Comparison of ENCODE assay signal across 2 cellular contexts in the genomic region with DNA sequence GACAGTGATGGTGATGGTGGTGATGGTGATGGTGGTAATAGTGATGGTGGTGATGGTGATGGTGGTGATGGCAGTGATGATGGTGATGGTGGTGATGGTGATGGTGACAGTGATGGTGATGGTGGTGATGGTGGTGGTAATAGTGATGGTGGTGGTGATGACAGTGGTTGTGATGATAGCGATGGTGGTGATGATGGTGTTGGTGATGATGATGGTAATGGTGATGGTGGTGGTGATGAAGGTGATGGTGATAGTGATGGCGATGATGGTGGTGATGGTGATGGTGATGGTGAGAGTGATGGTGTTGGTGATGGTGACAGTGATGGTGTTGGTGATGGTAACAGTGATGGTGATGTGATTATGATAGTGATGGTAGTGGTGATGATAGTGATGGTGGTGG.
TF ChIP-seq lines count a peak whose summit lies in the region.

No MANE protein-coding gene starts in this region.

TF ChIP-seq in HEK293, 187 proteins besides CTCF, POLR2A, EP300 and RAD21:
- peak; percentile 75 for TF ChIP-seq ZNF513 (tag by site-specific recombination; IDR thresholded peaks at IDR 0.05)
- TF ChIP-seq KLF16 (tag by site-specific recombination; IDR thresholded peaks at IDR 0.05): no peak
- no peak for TF ChIP-seq ZNF274 (IDR thresholded peaks at IDR 0.05; ENCODE audit: low read length)
- 0 out of 2 replicates have a peak, but pooled peaks have one; percentile 4 for TF ChIP-seq ZNF274 (tag by site-specific recombination; IDR thresholded peaks at IDR 0.05; ENCODE audit: borderline replicate concordance)
- TF ChIP-seq ZNF37A (tag by site-specific recombination; IDR thresholded peaks at IDR 0.05): no peak
- TF ChIP-seq ZNF473 (tag by site-specific recombination; IDR thresholded peaks at IDR 0.05): no peak
- TF ChIP-seq, protein P1, sequence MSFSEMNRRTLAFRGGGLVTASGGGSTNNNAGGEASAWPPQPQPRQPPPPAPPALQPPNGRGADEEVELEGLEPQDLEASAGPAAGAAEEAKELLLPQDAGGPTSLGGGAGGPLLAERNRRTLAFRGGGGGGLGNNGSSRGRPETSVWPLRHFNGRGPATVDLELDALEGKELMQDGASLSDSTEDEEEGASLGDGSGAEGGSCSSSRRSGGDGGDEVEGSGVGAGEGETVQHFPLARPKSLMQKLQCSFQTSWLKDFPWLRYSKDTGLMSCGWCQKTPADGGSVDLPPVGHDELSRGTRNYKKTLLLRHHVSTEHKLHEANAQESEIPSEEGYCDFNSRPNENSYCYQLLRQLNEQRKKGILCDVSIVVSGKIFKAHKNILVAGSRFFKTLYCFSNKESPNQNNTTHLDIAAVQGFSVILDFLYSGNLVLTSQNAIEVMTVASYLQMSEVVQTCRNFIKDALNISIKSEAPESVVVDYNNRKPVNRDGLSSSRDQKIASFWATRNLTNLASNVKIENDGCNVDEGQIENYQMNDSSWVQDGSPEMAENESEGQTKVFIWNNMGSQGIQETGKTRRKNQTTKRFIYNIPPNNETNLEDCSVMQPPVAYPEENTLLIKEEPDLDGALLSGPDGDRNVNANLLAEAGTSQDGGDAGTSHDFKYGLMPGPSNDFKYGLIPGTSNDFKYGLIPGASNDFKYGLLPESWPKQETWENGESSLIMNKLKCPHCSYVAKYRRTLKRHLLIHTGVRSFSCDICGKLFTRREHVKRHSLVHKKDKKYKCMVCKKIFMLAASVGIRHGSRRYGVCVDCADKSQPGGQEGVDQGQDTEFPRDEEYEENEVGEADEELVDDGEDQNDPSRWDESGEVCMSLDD (tag by site-specific recombination; IDR thresholded peaks at IDR 0.05): no peak
- TF ChIP-seq ZNF16 (tag by site-specific recombination; IDR thresholded peaks at IDR 0.05; ENCODE audit: low read depth): no peak

TF ChIP-seq in GM12878, 131 proteins besides CTCF, POLR2A, EP300 and RAD21 (continued from another document):
- TF ChIP-seq NKRF (conservative IDR thresholded peaks at IDR 0.05) (no peak), ZNF384 (IDR thresholded peaks at IDR 0.05; ENCODE audit: borderline replicate concordance, low read depth, low read length) (no peak), NR2C2 (IDR thresholded peaks at IDR 0.05; ENCODE audit: borderline replicate concordance, control insufficient read depth, insufficient read length, low read depth) (no peak), ZNF622 (IDR thresholded peaks at IDR 0.05) (no peak), ZNF24 (IDR thresholded peaks at IDR 0.05) (no peak), MXI1 (IDR thresholded peaks at IDR 0.05; ENCODE audit: low read depth, low read length) (no peak), TCF12 (IDR thresholded peaks at IDR 0.05; ENCODE audit: low read depth, low read length) (no peak), BACH1 (IDR thresholded peaks at IDR 0.05; ENCODE audit: borderline replicate concordance) (no peak), SUPT20H (IDR thresholded peaks at IDR 0.05; ENCODE audit: borderline replicate concordance, control insufficient read depth, low read depth, low read length) (no peak), MTA3 (IDR thresholded peaks at IDR 0.05; ENCODE audit: borderline replicate concordance, low read length) (no peak), IKZF1 (conservative IDR thresholded peaks at IDR 0.05) (no peak), HDAC2 (IDR thresholded peaks at IDR 0.05) (no peak)
- TF ChIP-seq, protein P2, sequence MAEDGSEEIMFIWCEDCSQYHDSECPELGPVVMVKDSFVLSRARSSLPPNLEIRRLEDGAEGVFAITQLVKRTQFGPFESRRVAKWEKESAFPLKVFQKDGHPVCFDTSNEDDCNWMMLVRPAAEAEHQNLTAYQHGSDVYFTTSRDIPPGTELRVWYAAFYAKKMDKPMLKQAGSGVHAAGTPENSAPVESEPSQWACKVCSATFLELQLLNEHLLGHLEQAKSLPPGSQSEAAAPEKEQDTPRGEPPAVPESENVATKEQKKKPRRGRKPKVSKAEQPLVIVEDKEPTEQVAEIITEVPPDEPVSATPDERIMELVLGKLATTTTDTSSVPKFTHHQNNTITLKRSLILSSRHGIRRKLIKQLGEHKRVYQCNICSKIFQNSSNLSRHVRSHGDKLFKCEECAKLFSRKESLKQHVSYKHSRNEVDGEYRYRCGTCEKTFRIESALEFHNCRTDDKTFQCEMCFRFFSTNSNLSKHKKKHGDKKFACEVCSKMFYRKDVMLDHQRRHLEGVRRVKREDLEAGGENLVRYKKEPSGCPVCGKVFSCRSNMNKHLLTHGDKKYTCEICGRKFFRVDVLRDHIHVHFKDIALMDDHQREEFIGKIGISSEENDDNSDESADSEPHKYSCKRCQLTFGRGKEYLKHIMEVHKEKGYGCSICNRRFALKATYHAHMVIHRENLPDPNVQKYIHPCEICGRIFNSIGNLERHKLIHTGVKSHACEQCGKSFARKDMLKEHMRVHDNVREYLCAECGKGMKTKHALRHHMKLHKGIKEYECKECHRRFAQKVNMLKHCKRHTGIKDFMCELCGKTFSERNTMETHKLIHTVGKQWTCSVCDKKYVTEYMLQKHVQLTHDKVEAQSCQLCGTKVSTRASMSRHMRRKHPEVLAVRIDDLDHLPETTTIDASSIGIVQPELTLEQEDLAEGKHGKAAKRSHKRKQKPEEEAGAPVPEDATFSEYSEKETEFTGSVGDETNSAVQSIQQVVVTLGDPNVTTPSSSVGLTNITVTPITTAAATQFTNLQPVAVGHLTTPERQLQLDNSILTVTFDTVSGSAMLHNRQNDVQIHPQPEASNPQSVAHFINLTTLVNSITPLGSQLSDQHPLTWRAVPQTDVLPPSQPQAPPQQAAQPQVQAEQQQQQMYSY (CRISPR knock-in tag; IDR thresholded peaks at IDR 0.05): no peak
- TF ChIP-seq, protein P3, sequence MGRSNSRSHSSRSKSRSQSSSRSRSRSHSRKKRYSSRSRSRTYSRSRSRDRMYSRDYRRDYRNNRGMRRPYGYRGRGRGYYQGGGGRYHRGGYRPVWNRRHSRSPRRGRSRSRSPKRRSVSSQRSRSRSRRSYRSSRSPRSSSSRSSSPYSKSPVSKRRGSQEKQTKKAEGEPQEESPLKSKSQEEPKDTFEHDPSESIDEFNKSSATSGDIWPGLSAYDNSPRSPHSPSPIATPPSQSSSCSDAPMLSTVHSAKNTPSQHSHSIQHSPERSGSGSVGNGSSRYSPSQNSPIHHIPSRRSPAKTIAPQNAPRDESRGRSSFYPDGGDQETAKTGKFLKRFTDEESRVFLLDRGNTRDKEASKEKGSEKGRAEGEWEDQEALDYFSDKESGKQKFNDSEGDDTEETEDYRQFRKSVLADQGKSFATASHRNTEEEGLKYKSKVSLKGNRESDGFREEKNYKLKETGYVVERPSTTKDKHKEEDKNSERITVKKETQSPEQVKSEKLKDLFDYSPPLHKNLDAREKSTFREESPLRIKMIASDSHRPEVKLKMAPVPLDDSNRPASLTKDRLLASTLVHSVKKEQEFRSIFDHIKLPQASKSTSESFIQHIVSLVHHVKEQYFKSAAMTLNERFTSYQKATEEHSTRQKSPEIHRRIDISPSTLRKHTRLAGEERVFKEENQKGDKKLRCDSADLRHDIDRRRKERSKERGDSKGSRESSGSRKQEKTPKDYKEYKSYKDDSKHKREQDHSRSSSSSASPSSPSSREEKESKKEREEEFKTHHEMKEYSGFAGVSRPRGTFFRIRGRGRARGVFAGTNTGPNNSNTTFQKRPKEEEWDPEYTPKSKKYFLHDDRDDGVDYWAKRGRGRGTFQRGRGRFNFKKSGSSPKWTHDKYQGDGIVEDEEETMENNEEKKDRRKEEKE (IDR thresholded peaks at IDR 0.05): no peak
TF ChIP-seq in GM12878: peak in this region for 0.
